1 cellular context compared by ENCODE assay signal in genomic region chr17:50721194-50722010, GRCh38.
TF ChIP-seq lines count a peak whose summit lies in the region.

No MANE protein-coding gene starts in this region.

TF ChIP-seq in HEK293, 187 proteins besides CTCF, POLR2A, EP300 and RAD21 (continued from another document):
- TF ChIP-seq PRDM10 (tag by site-specific recombination; IDR thresholded peaks at IDR 0.05), result peak; percentile 84
- TF ChIP-seq GLIS2 (tag by site-specific recombination; IDR thresholded peaks at IDR 0.05), result no peak
- no peak for TF ChIP-seq ZNF433 (tag by site-specific recombination; IDR thresholded peaks at IDR 0.05; ENCODE audit: low read depth)
- TF ChIP-seq YY2 (tag by site-specific recombination; IDR thresholded peaks at IDR 0.05), result no peak
- no peak for TF ChIP-seq ZNF155 (tag by site-specific recombination; IDR thresholded peaks at IDR 0.05)
- no peak for TF ChIP-seq ZNF423 (tag by site-specific recombination; IDR thresholded peaks at IDR 0.05)
- TF ChIP-seq ZBTB49 (tag by site-specific recombination; IDR thresholded peaks at IDR 0.05; ENCODE audit: low read depth), result no peak
- TF ChIP-seq ZNF513 (tag by site-specific recombination; IDR thresholded peaks at IDR 0.05), result no peak
- no peak for TF ChIP-seq ZNF488 (tag by site-specific recombination; IDR thresholded peaks at IDR 0.05)
- no peak for TF ChIP-seq GLI4 (tag by site-specific recombination; IDR thresholded peaks at IDR 0.05)
- no peak for TF ChIP-seq ZBTB21 (tag by site-specific recombination; IDR thresholded peaks at IDR 0.05)
- no peak for TF ChIP-seq HOXA7 (CRISPR knock-in tag; IDR thresholded peaks at IDR 0.05; ENCODE audit: borderline replicate concordance)
- TF ChIP-seq ZNF624 (tag by site-specific recombination; IDR thresholded peaks at IDR 0.05), result no peak
- TF ChIP-seq KLF10 (tag by site-specific recombination; IDR thresholded peaks at IDR 0.05), result no peak
- TF ChIP-seq BCL11A (tag by site-specific recombination; IDR thresholded peaks at IDR 0.05; ENCODE audit: low read depth), result no peak
- TF ChIP-seq ZBTB10 (tag by site-specific recombination; IDR thresholded peaks at IDR 0.05), result no peak
- no peak for TF ChIP-seq ZNF140 (tag by site-specific recombination; IDR thresholded peaks at IDR 0.05)
- no peak for TF ChIP-seq ZFP3 (tag by site-specific recombination; IDR thresholded peaks at IDR 0.05; ENCODE audit: low read depth)
- no peak for TF ChIP-seq ZBTB6 (tag by site-specific recombination; IDR thresholded peaks at IDR 0.05)
- TF ChIP-seq PRDM1 (tag by site-specific recombination; IDR thresholded peaks at IDR 0.05), result peak; percentile 94
- TF ChIP-seq ZNF549 (tag by site-specific recombination; IDR thresholded peaks at IDR 0.05), result no peak
- TF ChIP-seq ZNF449 (tag by site-specific recombination; IDR thresholded peaks at IDR 0.05), result no peak
- no peak for TF ChIP-seq ZNF571 (tag by site-specific recombination; IDR thresholded peaks at IDR 0.05)
- TF ChIP-seq ZNF114 (tag by site-specific recombination; IDR thresholded peaks at IDR 0.05), result no peak
- TF ChIP-seq ZNF266 (tag by site-specific recombination; IDR thresholded peaks at IDR 0.05; ENCODE audit: low read depth), result peak; percentile 38; the same call in 1 of the 2 replicates
- TF ChIP-seq ZNF426 (tag by site-specific recombination; IDR thresholded peaks at IDR 0.05), result no peak
- peak; percentile 52; the same call in 1 of the 2 replicates for TF ChIP-seq ZXDB (tag by site-specific recombination; IDR thresholded peaks at IDR 0.05)
- peak; percentile 21; the same call in 1 of the 2 replicates for TF ChIP-seq TRIM28 (IDR thresholded peaks at IDR 0.05; ENCODE audit: borderline replicate concordance, low read length)
- TF ChIP-seq ZNF837 (tag by site-specific recombination; IDR thresholded peaks at IDR 0.05), result no peak
- TF ChIP-seq ZNF133 (tag by site-specific recombination; IDR thresholded peaks at IDR 0.05), result no peak
- peak; percentile 51; the same call in 1 of the 2 replicates for TF ChIP-seq GFI1B (tag by site-specific recombination; IDR thresholded peaks at IDR 0.05)
- no peak for TF ChIP-seq OVOL3 (tag by site-specific recombination; IDR thresholded peaks at IDR 0.05)
- no peak for TF ChIP-seq ZNF335 (tag by site-specific recombination; conservative IDR thresholded peaks at IDR 0.05)
TF ChIP-seq in HEK293: peak in this region for 30.
